14 cellular contexts compared by ENCODE assay signal in genomic region chr6:162706236-162706635, GRCh38. TPM values are rescaled to one million over a fixed set of nuclear protein-coding genes. Genes with fewer than 3 reads are reported as not detected.
DNase-seq lines count a peak whose midpoint lies in the region; ATAC-seq, FAIRE-seq and TF ChIP-seq lines count a peak whose summit lies in the region.
"Had no signal": no experiment of that assay in that cellular context is flagged by ENCODE, and none has a peak within 500 bp of the region (broad histone marks: within the 10 kb centered on the region; RNA-seq: fewer than 3 reads in every experiment).

No MANE protein-coding gene starts in this region.

- H3K27ac ChIP-seq in kidney (ENCODE audit: low read depth in 2 of 2, low read length in 2 of 2): no peak overlapping the region
- peak overlapping the region; percentile 54 for H3K27ac ChIP-seq in skeletal muscle tissue (ENCODE audit: low read depth, low read length)
- H3K27ac ChIP-seq: RWPE1 had no signal

- no peak for ATAC-seq in GM19463 (IDR thresholded peaks at IDR 0.05; ENCODE audit: unreplicated experiment)

- H3K27me3 ChIP-seq in skeletal muscle tissue (ENCODE audit: control insufficient read depth in 3 of 3, insufficient read depth in 3 of 3, low read length in 3 of 3): no peaks in the 10 kb centered on the region

- peak overlapping the region; percentile 22 to 73 (median 30) for H3K4me3 Mint-ChIP-seq in brain
- no peak overlapping the region for H3K4me3 Mint-ChIP-seq in activated T-cell treated with anti-CD3 and anti-CD28 coated beads, Interleukin-2, amount 50 U/mL, for 24 hours
- H3K4me3 Mint-ChIP-seq: activated CD4-positive, alpha-beta T cell treated with anti-CD3 and anti-CD28 coated beads, Interleukin-2, amount 10 ng/mL, durations not matched to agents 7 days and 5 days had no signal

- FAIRE-seq in kidney (lab: Jason Lieb, UNC): no peak
- FAIRE-seq: urothelium cell line had no signal

- intact Hi-C loops in kidney (cut with DNase I): no loop called here

- no peak overlapping the region for H3K9ac ChIP-seq in kidney (ENCODE audit: low read length in 2 of 2)
- H3K9ac ChIP-seq in skeletal muscle tissue (ENCODE audit: low read depth in 1 of 3, low read length in 3 of 3): peak overlapping the region; percentile 4 to 39 (median 38)

- DNase-seq in NCI-H1092 (lab: John Stamatoyannopoulos, UW) (peak; percentile 31), kidney (peak; percentile 78), SK-N-DZ (ENCODE audit: low spot score) (no peak), NCI-H2107 treated with DMSO at 0.1 percent for 48 hours (lab: John Stamatoyannopoulos, UW; ENCODE audit: unreplicated experiment) (no peak)
- DNase-seq in activated T-cell treated with anti-CD3 and anti-CD28 coated beads, Interleukin-2, amount 50 U/mL, for 24 hours: no peak
- DNase-seq: activated CD4-positive, alpha-beta T cell treated with anti-CD3 and anti-CD28 coated beads, Interleukin-2, amount 10 ng/mL, durations not matched to agents 7 days and 5 days; DMS153; stimulated activated CD4-positive, alpha-beta T cell treated with anti-CD3 and anti-CD28 coated beads, Interleukin-2, amount 100 ng/mL, for 24 hours had no signal

- H3K4me1 ChIP-seq in kidney (ENCODE audit: control insufficient read depth in 1 of 2, insufficient read depth in 1 of 2, low read depth in 1 of 2, low read length in 2 of 2) (peaks cover 0 to 4% of the 10 kb centered on the region in 2 donors), skeletal muscle tissue (ENCODE audit: control insufficient read depth in 3 of 3, insufficient read depth in 3 of 3, low read length in 3 of 3) (peaks cover 13 to 24% (median 14%) of the 10 kb centered on the region in 3 donors)

- H3K36me3 Mint-ChIP-seq in brain: no peaks in the 10 kb centered on the region
- H3K36me3 Mint-ChIP-seq in activated T-cell treated with anti-CD3 and anti-CD28 coated beads, Interleukin-2, amount 50 U/mL, for 24 hours (ENCODE audit: low read depth): no peaks in the 10 kb centered on the region

- peak overlapping the region in 1 of 2 donors; percentile 3 for H3K4me3 ChIP-seq in kidney (ENCODE audit: low read length in 2 of 2)
- H3K4me3 ChIP-seq in skeletal muscle tissue (ENCODE audit: low read length in 3 of 3): peak overlapping the region; percentile 1 to 61 (median 18)

- H3K36me3 ChIP-seq in kidney (ENCODE audit: control insufficient read depth in 1 of 2, insufficient read depth in 2 of 2, low read length in 2 of 2) (no peaks in the 10 kb centered on the region), skeletal muscle tissue (ENCODE audit: control insufficient read depth in 3 of 3, insufficient read depth in 3 of 3, low read length in 3 of 3) (no peaks in the 10 kb centered on the region)

- H3K9me3 Mint-ChIP-seq in brain: peaks cover 0 to 5% (median 0%) of the 10 kb centered on the region in 5 experiments
- H3K9me3 Mint-ChIP-seq in activated T-cell treated with anti-CD3 and anti-CD28 coated beads, Interleukin-2, amount 50 U/mL, for 24 hours: no peaks in the 10 kb centered on the region
- H3K9me3 Mint-ChIP-seq: activated CD4-positive, alpha-beta T cell treated with anti-CD3 and anti-CD28 coated beads, Interleukin-2, amount 10 ng/mL, durations not matched to agents 7 days and 5 days had no signal

- no peak for TF ChIP-seq CTCF in brain (conservative IDR thresholded peaks at IDR 0.05)
- no peak for TF ChIP-seq CTCF in kidney (IDR thresholded peaks at IDR 0.05; ENCODE audit: borderline replicate concordance, extremely low read depth, insufficient read depth)

- H3K27ac Mint-ChIP-seq in brain: peak overlapping the region; percentile 41 to 89 (median 81)
- no peak overlapping the region for H3K27ac Mint-ChIP-seq in activated T-cell treated with anti-CD3 and anti-CD28 coated beads, Interleukin-2, amount 50 U/mL, for 24 hours
- H3K27ac Mint-ChIP-seq: activated CD4-positive, alpha-beta T cell treated with anti-CD3 and anti-CD28 coated beads, Interleukin-2, amount 10 ng/mL, durations not matched to agents 7 days and 5 days had no signal

- no peaks in the 10 kb centered on the region for H3K27me3 Mint-ChIP-seq in brain
- no peaks in the 10 kb centered on the region for H3K27me3 Mint-ChIP-seq in activated T-cell treated with anti-CD3 and anti-CD28 coated beads, Interleukin-2, amount 50 U/mL, for 24 hours
- H3K27me3 Mint-ChIP-seq: activated CD4-positive, alpha-beta T cell treated with anti-CD3 and anti-CD28 coated beads, Interleukin-2, amount 10 ng/mL, durations not matched to agents 7 days and 5 days had no signal

- H3K9me3 ChIP-seq in kidney (ENCODE audit: control insufficient read depth in 1 of 2, low read length in 2 of 2) (no peaks in the 10 kb centered on the region), skeletal muscle tissue (ENCODE audit: control insufficient read depth in 3 of 3, low read length in 3 of 3) (no peaks in the 10 kb centered on the region)

- H3K4me1 Mint-ChIP-seq in brain: peaks cover 38% of the 10 kb centered on the region
- H3K4me1 Mint-ChIP-seq in activated T-cell treated with anti-CD3 and anti-CD28 coated beads, Interleukin-2, amount 50 U/mL, for 24 hours (ENCODE audit: low read depth): peaks cover 3% of the 10 kb centered on the region
- H3K4me1 Mint-ChIP-seq: activated CD4-positive, alpha-beta T cell treated with anti-CD3 and anti-CD28 coated beads, Interleukin-2, amount 10 ng/mL, durations not matched to agents 7 days and 5 days had no signal

RNA-seq across cellular contexts. Expression of gene PRKN, which starts 21.3 kb away (rescaled TPM):
- polyA plus RNA-seq in brain (ENCODE audit: insufficient read depth, low read depth, low replicate concordance) (1.4 TPM), kidney (ENCODE audit: insufficient read depth, low read depth, low replicate concordance) (8.6 TPM)
- total RNA-seq in kidney (10.4 TPM), skeletal muscle tissue (16.7 TPM)
- polyA plus RNA-seq in SK-N-DZ (2014; cell fraction: cytosol; rRNA removed): 0.93 and 1.6 TPM in 2 replicates
- 0.52 and 0.54 TPM in 2 replicates for polyA plus RNA-seq in SK-N-DZ (2014; cell fraction: nucleus; rRNA removed)

RNA-seq across cellular contexts. Expression of gene PACRG, which starts 21.5 kb away (rescaled TPM):
- 5.0 TPM for polyA plus RNA-seq in brain (ENCODE audit: insufficient read depth, low read depth, low replicate concordance)
- total RNA-seq in kidney: 7.4 TPM
- polyA plus RNA-seq in kidney (ENCODE audit: insufficient read depth, low read depth, low replicate concordance): 20.0 TPM
- total RNA-seq in skeletal muscle tissue: 1.0 TPM
- 0.52 and 0.65 TPM in 2 replicates for polyA plus RNA-seq in SK-N-DZ (2014; cell fraction: cytosol; rRNA removed)
- 4.8 TPM in 1 of 2 replicates, not detected in the other for polyA plus RNA-seq in SK-N-DZ (2014; cell fraction: nucleus; rRNA removed)
- total RNA-seq: H4 had no signal

Comparison
In these comparisons a context has a peak if more than half of its experiments do, and no peak if none do; other contexts are left out.
1. DNase-seq: peak in NCI-H1092 (single experiment) and kidney (single experiment); none in SK-N-DZ (single experiment), NCI-H2107 treated with DMSO at 0.1 percent for 48 hours (single experiment) and activated T-cell treated with anti-CD3 and anti-CD28 coated beads, Interleukin-2, amount 50 U/mL, for 24 hours (single experiment).
2. H3K9ac ChIP-seq: peak in skeletal muscle tissue (3 of 3); none in kidney (0 of 2).